ENCODE assay signal across 1 cellular context in the genomic region with DNA sequence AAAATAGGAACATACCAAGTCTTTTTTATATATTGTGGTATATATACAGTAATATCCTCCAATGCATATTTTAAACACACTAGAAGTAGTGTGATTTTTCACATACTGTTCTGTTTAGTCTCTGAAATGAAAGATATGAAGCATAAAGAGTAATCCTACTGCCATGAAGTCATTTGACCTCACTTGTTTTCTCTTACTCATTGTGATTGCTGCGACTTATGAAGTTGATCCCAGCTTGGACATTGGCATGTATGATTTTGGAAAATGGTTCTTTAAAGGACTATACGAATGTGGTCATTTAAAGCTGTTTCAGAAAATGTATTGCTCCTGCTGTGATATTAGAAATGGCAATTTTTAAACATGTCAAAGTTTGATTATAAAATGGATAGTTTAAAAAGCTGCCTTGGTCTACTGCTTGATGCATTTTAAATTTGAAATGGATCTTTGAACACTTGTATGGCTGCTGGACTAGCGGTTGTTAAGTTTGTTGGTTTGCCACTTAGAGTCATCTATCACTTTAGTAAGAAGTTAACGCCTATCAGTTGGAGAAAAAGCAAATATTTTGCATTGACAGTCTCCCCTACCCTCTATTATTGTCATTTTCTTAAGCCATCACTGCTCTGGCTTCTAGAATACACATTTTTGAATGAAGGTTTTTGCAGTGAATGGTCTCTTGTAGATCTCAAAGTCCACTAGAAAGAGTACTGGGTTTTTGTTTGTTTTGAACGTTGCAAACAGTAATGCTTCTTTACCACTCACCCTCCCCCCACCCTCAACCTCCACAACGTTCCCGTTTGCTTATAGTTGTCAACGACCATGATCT.
TF ChIP-seq lines count a peak whose summit lies in the region.

No MANE protein-coding gene starts in this region.

TF ChIP-seq in SK-N-SH, 30 proteins besides CTCF, POLR2A, EP300 and RAD21 (continued from another document):
- TF ChIP-seq GABPA (IDR thresholded peaks at IDR 0.05; ENCODE audit: low read depth) (no peak), SMC3 (IDR thresholded peaks at IDR 0.05; ENCODE audit: low read depth, low read length) (no peak), TCF12 (IDR thresholded peaks at IDR 0.05) (no peak)
